Comparison of ENCODE assay signal across 8 cellular contexts in the genomic region with DNA sequence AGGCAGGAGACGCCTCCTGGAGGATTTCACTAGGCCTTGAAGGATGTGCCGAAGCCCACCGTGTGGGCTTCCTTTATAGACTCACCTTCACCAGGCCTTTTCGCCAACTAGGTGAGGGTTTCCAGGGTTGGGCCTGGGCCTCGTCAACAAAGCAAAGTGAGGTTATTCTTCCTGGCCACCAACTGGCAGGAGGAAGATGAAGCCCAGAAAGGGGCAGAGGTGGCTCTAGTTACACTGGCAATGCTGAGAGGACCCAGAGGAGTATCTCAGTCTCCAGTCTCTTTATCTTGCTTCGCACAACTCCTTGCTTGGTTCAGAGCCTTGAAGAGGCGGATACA. TPM values are rescaled to one million over a fixed set of nuclear protein-coding genes. Genes with fewer than 3 reads are reported as not detected.
A peak's percentile ranks its signal among the peaks of the same experiment; 100 is the strongest.
DNase-seq lines count a peak whose midpoint lies in the region; ATAC-seq and TF ChIP-seq lines count a peak whose summit lies in the region.

No MANE protein-coding gene starts in this region.

- peak overlapping the region; percentile 100 for H3K4me3 Mint-ChIP-seq in activated CD8-positive, alpha-beta T cell treated with anti-CD3 and anti-CD28 coated beads for 36 hours
- peak overlapping the region; percentile 57 to 91 (median 77) for H3K4me3 Mint-ChIP-seq in immature natural killer cell
- H3K4me3 Mint-ChIP-seq in stimulated activated naive B cell treated with anti-CD40 and anti-IgM and Interleukin-4, amounts not matched to agents 10 μg/mL and 1 μg/mL and 100 μg/mL, for 72 hours = peak overlapping the region; percentile 94 to 96

- POLR2A ChIA-PET in activated CD8-positive, alpha-beta T cell treated with anti-CD3 and anti-CD28 coated beads for 36 hours (lab: Charles Lee) = interaction anchor here (1.2 kb wide), 1 partner anchor 13 kb away, joined by 3 read pairs; no protein-coding TSS in a partner anchor

- DNase-seq in NCI-H345 (lab: John Stamatoyannopoulos, UW) = peak; percentile 31
- no peak for DNase-seq in NCI-H345 treated with DMSO at 0.1 percent for 48 hours (lab: John Stamatoyannopoulos, UW; ENCODE audit: unreplicated experiment)
- no peak for DNase-seq in activated CD8-positive, alpha-beta T cell treated with anti-CD3 and anti-CD28 coated beads for 36 hours
- DNase-seq in immature natural killer cell = no peak
- DNase-seq in stimulated activated naive B cell treated with anti-CD40 and anti-IgM and Interleukin-4, amounts not matched to agents 10 μg/mL and 1 μg/mL and 100 μg/mL, for 72 hours = no peak
- DNase-seq in NCI-H446 (lab: John Stamatoyannopoulos, UW) = no peak
- no peak for DNase-seq in mucosa of gallbladder (ENCODE audit: low spot score)
- no peak for DNase-seq in left lobe of liver (ENCODE audit: low spot score)

- H3K9me3 Mint-ChIP-seq in activated CD8-positive, alpha-beta T cell treated with anti-CD3 and anti-CD28 coated beads for 36 hours = no peaks in the 10 kb centered on the region
- no peaks in the 10 kb centered on the region for H3K9me3 Mint-ChIP-seq in immature natural killer cell
- no peaks in the 10 kb centered on the region for H3K9me3 Mint-ChIP-seq in stimulated activated naive B cell treated with anti-CD40 and anti-IgM and Interleukin-4, amounts not matched to agents 10 μg/mL and 1 μg/mL and 100 μg/mL, for 72 hours

- intact Hi-C loops in activated CD8-positive, alpha-beta T cell treated with anti-CD3 and anti-CD28 coated beads for 36 hours (cut with micrococcal nuclease) = no loop called here

- peaks cover 41% of the 10 kb centered on the region for H3K4me1 Mint-ChIP-seq in activated CD8-positive, alpha-beta T cell treated with anti-CD3 and anti-CD28 coated beads for 36 hours (ENCODE audit: low read depth)
- H3K4me1 Mint-ChIP-seq in immature natural killer cell = peaks cover 18 to 32% of the 10 kb centered on the region in 2 donors
- peaks cover 61 to 70% of the 10 kb centered on the region in 2 donors for H3K4me1 Mint-ChIP-seq in stimulated activated naive B cell treated with anti-CD40 and anti-IgM and Interleukin-4, amounts not matched to agents 10 μg/mL and 1 μg/mL and 100 μg/mL, for 72 hours

- TF ChIP-seq CTCF in activated CD8-positive, alpha-beta T cell treated with anti-CD3 and anti-CD28 coated beads for 36 hours (IDR thresholded peaks at IDR 0.05) = no peak

- H3K36me3 Mint-ChIP-seq in activated CD8-positive, alpha-beta T cell treated with anti-CD3 and anti-CD28 coated beads for 36 hours (ENCODE audit: low read depth) = peaks cover 13% of the 10 kb centered on the region
- H3K36me3 Mint-ChIP-seq in immature natural killer cell = no peaks in the 10 kb centered on the region
- peaks cover 29 to 34% of the 10 kb centered on the region in 2 donors for H3K36me3 Mint-ChIP-seq in stimulated activated naive B cell treated with anti-CD40 and anti-IgM and Interleukin-4, amounts not matched to agents 10 μg/mL and 1 μg/mL and 100 μg/mL, for 72 hours

- no peak for ATAC-seq in activated CD8-positive, alpha-beta T cell treated with anti-CD3 and anti-CD28 coated beads for 36 hours
- no peak for ATAC-seq in stimulated activated naive B cell treated with anti-CD40 and anti-IgM and Interleukin-4, amounts not matched to agents 10 μg/mL and 1 μg/mL and 100 μg/mL, for 72 hours (replicated peaks)
- no peak for ATAC-seq in left lobe of liver

- H3K27ac Mint-ChIP-seq in activated CD8-positive, alpha-beta T cell treated with anti-CD3 and anti-CD28 coated beads for 36 hours = peak overlapping the region; percentile 78
- H3K27ac Mint-ChIP-seq in immature natural killer cell = peak overlapping the region; percentile 78 to 99 (median 92)
- H3K27ac Mint-ChIP-seq in stimulated activated naive B cell treated with anti-CD40 and anti-IgM and Interleukin-4, amounts not matched to agents 10 μg/mL and 1 μg/mL and 100 μg/mL, for 72 hours = peak overlapping the region; percentile 98

- H3K27me3 Mint-ChIP-seq in activated CD8-positive, alpha-beta T cell treated with anti-CD3 and anti-CD28 coated beads for 36 hours = no peaks in the 10 kb centered on the region
- H3K27me3 Mint-ChIP-seq in immature natural killer cell (ENCODE audit: low read depth in 3 of 3) = peaks cover 15 to 41% (median 15%) of the 10 kb centered on the region in 3 donors
- H3K27me3 Mint-ChIP-seq in stimulated activated naive B cell treated with anti-CD40 and anti-IgM and Interleukin-4, amounts not matched to agents 10 μg/mL and 1 μg/mL and 100 μg/mL, for 72 hours = no peaks in the 10 kb centered on the region

- CTCF ChIA-PET in activated CD8-positive, alpha-beta T cell treated with anti-CD3 and anti-CD28 coated beads for 36 hours (lab: Charles Lee) = interaction anchor here (1.5 kb wide), 1 partner anchor 25 kb away, joined by 10 read pairs; no protein-coding TSS in a partner anchor

RNA-seq across cellular contexts. Expression of a gene that starts 0.4 kb away (rescaled TPM):
- 10 to 100 TPM; 26.6 to 29.6 TPM for total RNA-seq in activated CD8-positive, alpha-beta T cell treated with anti-CD3 and anti-CD28 coated beads for 36 hours
- 1 to 10 TPM; 2.8 to 5.4 (median 3.6) TPM for polyA plus RNA-seq in immature natural killer cell
- total RNA-seq in mucosa of gallbladder (5.9 TPM), left lobe of liver (1.4 TPM)
